Comparison of ENCODE assay signal across 17 cellular contexts in the genomic region with DNA sequence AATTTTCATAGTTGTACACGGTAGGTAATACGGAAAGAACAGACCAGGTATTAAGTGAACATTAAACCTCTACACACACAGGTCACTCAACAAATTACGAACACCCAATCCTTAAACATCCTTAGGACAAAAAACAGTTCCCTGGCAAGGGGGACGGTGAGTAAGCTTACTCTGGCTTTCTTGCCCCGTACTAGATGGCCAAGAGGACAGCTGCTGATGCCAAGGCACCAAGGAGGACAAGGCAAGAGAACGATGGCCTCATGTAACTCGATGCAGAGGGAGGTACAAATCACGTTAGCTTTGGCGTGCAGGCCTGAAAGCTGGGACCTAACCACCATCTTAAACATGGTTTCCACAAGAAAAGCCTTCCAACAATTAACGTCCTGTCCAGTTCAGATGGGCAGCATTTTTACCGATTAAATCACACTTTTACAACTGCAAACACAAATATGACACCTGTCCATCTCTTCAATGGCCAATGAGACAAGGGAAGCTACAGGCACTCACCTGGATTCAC. TPM values are rescaled to one million over a fixed set of nuclear protein-coding genes. Genes with fewer than 3 reads are reported as not detected.
DNase-seq lines count a peak whose midpoint lies in the region; ATAC-seq and TF ChIP-seq lines count a peak whose summit lies in the region.
"Had no signal": no experiment of that assay in that cellular context is flagged by ENCODE, and none has a peak within 500 bp of the region (broad histone marks: within the 10 kb centered on the region; RNA-seq: fewer than 3 reads in every experiment).

No MANE protein-coding gene starts in this region.

- H3K9me3 ChIP-seq in heart left ventricle (no peaks in the 10 kb centered on the region), esophagus squamous epithelium (no peaks in the 10 kb centered on the region)
- H3K9me3 ChIP-seq: mucosa of descending colon, SK-N-SH had no signal

- no peak overlapping the region for H3K4me3 Mint-ChIP-seq in osteocyte (ENCODE audit: unreplicated experiment)
- H3K4me3 Mint-ChIP-seq in type B pancreatic cell: peak overlapping the region; percentile 67
- H3K4me3 Mint-ChIP-seq: activated naive CD8-positive, alpha-beta T cell; activated T-cell treated with anti-CD3 and anti-CD28 coated beads, Interleukin-2, amount 50 U/mL, for 4 hours had no signal

- no peak for TF ChIP-seq POLR2A in heart left ventricle (IDR thresholded peaks at IDR 0.05)
- no peak for TF ChIP-seq POLR2A in esophagus squamous epithelium (IDR thresholded peaks at IDR 0.05)

- 65 to 77% (median 69%) methylated on average over 11 of the region's 11 CpGs for WGBS in heart left ventricle, 4 donors
- 70 to 88% methylated on average over 11 of the region's 11 CpGs for WGBS in esophagus squamous epithelium, 2 donors

- H3K9me3 Mint-ChIP-seq in osteocyte (ENCODE audit: unreplicated experiment) (no peaks in the 10 kb centered on the region), type B pancreatic cell (peaks cover 17% of the 10 kb centered on the region)
- H3K9me3 Mint-ChIP-seq: activated T-cell treated with anti-CD3 and anti-CD28 coated beads, Interleukin-2, amount 50 U/mL, for 4 hours had no signal

- peak overlapping the region; percentile 94 for H3K27ac Mint-ChIP-seq in osteocyte (ENCODE audit: unreplicated experiment)
- H3K27ac Mint-ChIP-seq in type B pancreatic cell: peak overlapping the region; percentile 86
- H3K27ac Mint-ChIP-seq: activated naive CD8-positive, alpha-beta T cell had no signal

- H3K4me1 ChIP-seq in heart left ventricle (peaks cover 6 to 77% (median 48%) of the 10 kb centered on the region in 12 donors), esophagus squamous epithelium (peaks cover 0 to 46% (median 0%) of the 10 kb centered on the region in 3 donors)

- H3K27me3 Mint-ChIP-seq in osteocyte (ENCODE audit: unreplicated experiment) (no peaks in the 10 kb centered on the region), type B pancreatic cell (no peaks in the 10 kb centered on the region)
- H3K27me3 Mint-ChIP-seq: activated naive CD8-positive, alpha-beta T cell had no signal

- H3K4me3 ChIP-seq in heart left ventricle: no peak overlapping the region
- H3K4me3 ChIP-seq in esophagus squamous epithelium: no peak overlapping the region
- H3K4me3 ChIP-seq: mucosa of descending colon had no signal

- H3K4me1 Mint-ChIP-seq in osteocyte (ENCODE audit: unreplicated experiment) (peaks cover 74% of the 10 kb centered on the region), type B pancreatic cell (ENCODE audit: unreplicated experiment) (peaks cover 40% of the 10 kb centered on the region)

- H3K36me3 Mint-ChIP-seq in osteocyte (ENCODE audit: unreplicated experiment) (peaks cover 32% of the 10 kb centered on the region), type B pancreatic cell (peaks cover 74% of the 10 kb centered on the region)
- H3K36me3 Mint-ChIP-seq: activated naive CD8-positive, alpha-beta T cell had no signal

- H3K27ac ChIP-seq in heart left ventricle (peak overlapping the region; percentile 60 to 91 (median 84)), esophagus squamous epithelium (peak overlapping the region in 3 of 4 donors; percentile 62 to 80 (median 66))

- DNase-seq in heart left ventricle: no peak
- DNase-seq in left ventricle myocardium superior: no peak
- no peak for DNase-seq in esophagus squamous epithelium (lab: John Stamatoyannopoulos, UW)
- DNase-seq in osteocyte (ENCODE audit: extremely low spot score, unreplicated experiment): no peak
- DNase-seq in type B pancreatic cell (ENCODE audit: extremely low spot score, unreplicated experiment): no peak
- no peak for DNase-seq in amygdala (lab: John Stamatoyannopoulos, UW)
- no peak for DNase-seq in germinal center (ENCODE audit: low spot score)
- DNase-seq: 8988T; activated CD4-positive, alpha-beta T cell treated with anti-CD3 and anti-CD28 coated beads, Interleukin-2, amount 50 U/mL, for 1 hour; activated T-cell treated with anti-CD3 and anti-CD28 coated beads, Interleukin-2, amount 50 U/mL, for 4 hours; DMS79 treated with DMSO at 0.1 percent for 48 hours; NCI-H2029; OCI-M1; SK-N-SH had no signal

- no peaks in the 10 kb centered on the region for H3K27me3 ChIP-seq in heart left ventricle
- no peaks in the 10 kb centered on the region for H3K27me3 ChIP-seq in esophagus squamous epithelium

- no peak for TF ChIP-seq CTCF in heart left ventricle (IDR thresholded peaks at IDR 0.05)
- no peak for TF ChIP-seq CTCF in esophagus squamous epithelium (IDR thresholded peaks at IDR 0.05)
- TF ChIP-seq CTCF in osteocyte (IDR thresholded peaks at IDR 0.05): no peak
- no peak for TF ChIP-seq CTCF in type B pancreatic cell (conservative IDR thresholded peaks at IDR 0.05)

- H3K36me3 ChIP-seq in heart left ventricle (no peaks in the 10 kb centered on the region), esophagus squamous epithelium (no peaks in the 10 kb centered on the region)

- intact Hi-C loops in heart left ventricle (cut with DNase I): no loop called here
- intact Hi-C loops in left ventricle myocardium superior (cut with micrococcal nuclease): no loop called here
- intact Hi-C loops in esophagus squamous epithelium (cut with DNase I): no loop called here

- ATAC-seq in heart left ventricle: no peak
- ATAC-seq in left ventricle myocardium superior: no peak
- no peak for ATAC-seq in HG02973 (IDR thresholded peaks at IDR 0.05; ENCODE audit: unreplicated experiment)
- ATAC-seq: activated T-cell treated with anti-CD3 and anti-CD28 coated beads, Interleukin-2, amount 50 U/mL, for 4 hours had no signal

RNA-seq across cellular contexts. Expression of gene FAT1, which starts 23.7 kb away (rescaled TPM):
- total RNA-seq in heart left ventricle (100 to 1,000 TPM in 2 of 9 donors, 10 to 100 TPM in 7; 54.4 to 151 (median 76.4) TPM), left ventricle myocardium superior (61.8 TPM), esophagus squamous epithelium (100 to 1,000 TPM in 1 of 4 donors, 10 to 100 TPM in 3; 21.0 to 109 (median 76.4) TPM), osteocyte (395 and 408 TPM in 2 replicates), type B pancreatic cell (ENCODE audit: low replicate concordance) (188 and 197 TPM in 2 replicates)
- polyA plus RNA-seq in heart left ventricle: 10 to 100 TPM; 15.2 to 57.1 TPM
